Comparison of ENCODE assay signal across 19 cellular contexts in genomic region chr22:38465673-38466490, GRCh38. TPM values are rescaled to one million over a fixed set of nuclear protein-coding genes. Genes with fewer than 3 reads are reported as not detected.
A peak's percentile ranks its signal among the peaks of the same experiment; 100 is the strongest.
DNase-seq lines count a peak whose midpoint lies in the region; ATAC-seq, FAIRE-seq and TF ChIP-seq lines count a peak whose summit lies in the region.
"Had no signal": no experiment of that assay in that cellular context is flagged by ENCODE, and none has a peak within 500 bp of the region (broad histone marks: within the 10 kb centered on the region; RNA-seq: fewer than 3 reads in every experiment).

No MANE protein-coding gene starts in this region.

- H3K79me2 ChIP-seq in PC-9 (ENCODE audit: low read depth) = no peaks in the 10 kb centered on the region

- intact Hi-C loops in PC-9 (cut with micrococcal nuclease; ENCODE audit: unreplicated experiment) = no loop called here

- no peaks in the 10 kb centered on the region for H3K36me3 ChIP-seq in bronchial epithelial cell (ENCODE audit: control insufficient read depth, insufficient read depth, low read length)
- no peaks in the 10 kb centered on the region for H3K36me3 ChIP-seq in PC-9 (ENCODE audit: low read depth)
- H3K36me3 ChIP-seq: ovary, Peyer's patch, sigmoid colon had no signal

- H3K4me3 Mint-ChIP-seq in neural crest cell (peak overlapping the region; percentile 84), nephron progenitor cell (no peak overlapping the region)

- POLR2A ChIA-PET in PC-9 (lab: Charles Lee; ENCODE audit: unreplicated experiment) = no interaction called here

- no peak overlapping the region for H3K4me3 ChIP-seq in bronchial epithelial cell (ENCODE audit: low read depth, low read length)
- no peak overlapping the region for H3K4me3 ChIP-seq in PC-9
- H3K4me3 ChIP-seq: GM12878, ovary, Peyer's patch, sigmoid colon had no signal

- no peaks in the 10 kb centered on the region for H4K20me1 ChIP-seq in PC-9 (ENCODE audit: insufficient read depth)

- ATAC-seq in GM18907 (IDR thresholded peaks at IDR 0.05; ENCODE audit: unreplicated experiment) = no peak
- ATAC-seq: GM12878, left lobe of liver had no signal

- CTCF ChIA-PET in PC-9 (lab: Charles Lee) = no interaction called here

- H3K9me3 Mint-ChIP-seq in neural crest cell (no peaks in the 10 kb centered on the region), nephron progenitor cell (no peaks in the 10 kb centered on the region)
- H3K9me3 Mint-ChIP-seq: activated T-helper 2 cell treated with anti-CD3 and anti-CD28 coated beads, Interferon-gamma antibody, Interleukin-2, Interleukin-4, amounts not matched to agents 10 μg/mL and 5 μg/mL and 100 μg/mL, durations not matched to agents 14 hours and 24 hours and 36 hours had no signal

- H3F3A ChIP-seq in PC-9 (ENCODE audit: insufficient read depth, low read depth) = peaks cover 22% of the 10 kb centered on the region; the same call in 1 of the 2 replicates

- H2AFZ ChIP-seq in PC-9 = no peak overlapping the region

- DNase-seq in COLO668 (lab: John Stamatoyannopoulos, UW; ENCODE audit: unreplicated experiment) = peak; percentile 22
- DNase-seq in GM20000 (ENCODE audit: low spot score) = peak; percentile 16
- no peak for DNase-seq in bronchial epithelial cell (ENCODE audit: low read depth)
- no peak for DNase-seq in neural crest cell (ENCODE audit: low read depth, low spot score)
- DNase-seq in nephron progenitor cell = no peak
- DNase-seq in PC-9 = no peak
- DNase-seq: activated CD4-positive, alpha-beta T cell treated with anti-CD3 and anti-CD28 coated beads for 1 hour; GDM1; NCI-H1930; sigmoid colon had no signal

- H3K27ac Mint-ChIP-seq in neural crest cell (ENCODE audit: unreplicated experiment) (no peak overlapping the region), nephron progenitor cell (no peak overlapping the region)
- H3K27ac Mint-ChIP-seq: activated T-helper 2 cell treated with anti-CD3 and anti-CD28 coated beads, Interferon-gamma antibody, Interleukin-2, Interleukin-4, amounts not matched to agents 10 μg/mL and 5 μg/mL and 100 μg/mL, durations not matched to agents 14 hours and 24 hours and 36 hours had no signal

- TF ChIP-seq CTCF in GM20000 (IDR thresholded peaks at IDR 0.05; ENCODE audit: extremely low read depth, missing control alignments) (no peak), bronchial epithelial cell (IDR thresholded peaks at IDR 0.05; ENCODE audit: insufficient read depth, low read length, severe bottlenecking) (no peak), neural crest cell (conservative IDR thresholded peaks at IDR 0.05) (no peak), nephron progenitor cell (IDR thresholded peaks at IDR 0.05) (no peak), PC-9 (conservative IDR thresholded peaks at IDR 0.05) (no peak)

- no peaks in the 10 kb centered on the region for H3K9me3 ChIP-seq in PC-9 (ENCODE audit: insufficient read depth, low read depth)
- H3K9me3 ChIP-seq: ovary, Peyer's patch, sigmoid colon had no signal

- no TSS peak for BruUV-seq in PC-9 (replicated peaks; lab: Mats Ljungman, UMichigan)

- H3K36me3 Mint-ChIP-seq in neural crest cell (ENCODE audit: low read depth) (no peaks in the 10 kb centered on the region), nephron progenitor cell (ENCODE audit: low read depth) (no peaks in the 10 kb centered on the region)

- peaks cover 19% of the 10 kb centered on the region for H3K4me1 ChIP-seq in PC-9 (replicated peaks; ENCODE audit: insufficient read depth)

- H3K4me1 Mint-ChIP-seq in neural crest cell = peaks cover 42% of the 10 kb centered on the region
- H3K4me1 Mint-ChIP-seq in nephron progenitor cell = peaks cover 52% of the 10 kb centered on the region

- no peak overlapping the region for H3K4me2 ChIP-seq in PC-9

- no peaks in the 10 kb centered on the region for H3K9me2 ChIP-seq in PC-9 (ENCODE audit: insufficient read depth)

- H3K27me3 Mint-ChIP-seq in neural crest cell (ENCODE audit: low read depth) (peaks cover 16% of the 10 kb centered on the region), nephron progenitor cell (ENCODE audit: low read depth, poor library complexity) (peaks cover 15% of the 10 kb centered on the region)

- H3K27ac ChIP-seq in PC-9 = no peak overlapping the region
- H3K27ac ChIP-seq: ovary, Peyer's patch, sigmoid colon had no signal

- FAIRE-seq in bronchial epithelial cell (lab: Jason Lieb, UNC) = peak; percentile 58
- FAIRE-seq: GM12878 had no signal

- peaks cover 4% of the 10 kb centered on the region for H3K27me3 ChIP-seq in bronchial epithelial cell (ENCODE audit: control insufficient read depth, insufficient read depth, low read length)
- peaks cover 7% of the 10 kb centered on the region; the same call in 1 of the 2 replicates for H3K27me3 ChIP-seq in PC-9 (ENCODE audit: insufficient read depth, low read depth)
- H3K27me3 ChIP-seq: ovary, Peyer's patch had no signal

RNA-seq across cellular contexts. Expression of gene KDELR3, which starts 2.0 kb away (rescaled TPM):
- total RNA-seq in bronchial epithelial cell (1.8 and 7.1 TPM in 2 replicates), neural crest cell (5.1 and 5.3 TPM in 2 replicates), PC-9 (2021) (15.5 and 18.9 TPM in 2 replicates)

RNA-seq across cellular contexts. Expression of gene KCNJ4, which starts 10.9 kb away (rescaled TPM):
- total RNA-seq in bronchial epithelial cell = not detected in 2 replicates
- total RNA-seq in neural crest cell = 4.0 and 4.4 TPM in 2 replicates
- 0.18 and 0.22 TPM in 2 replicates for total RNA-seq in PC-9 (2021)
- total RNA-seq: activated T-helper 2 cell treated with anti-CD3 and anti-CD28 coated beads, Interferon-gamma antibody, Interleukin-2, Interleukin-4, amounts not matched to agents 10 μg/mL and 5 μg/mL and 100 μg/mL, durations not matched to agents 14 hours and 24 hours and 36 hours; dermis microvascular lymphatic vessel endothelial cell; GM12878; left lobe of liver; MCF 10A; Peyer's patch; sigmoid colon; urinary bladder had no signal

RNA-seq across cellular contexts. Expression of gene DDX17, which starts 40.2 kb away (rescaled TPM):
- total RNA-seq in bronchial epithelial cell (498 and 521 TPM in 2 replicates), neural crest cell (485 and 500 TPM in 2 replicates), PC-9 (2021) (511 and 648 TPM in 2 replicates)

Comparison
In these comparisons a context has a peak if more than half of its experiments do, and no peak if none do; other contexts are left out.
1. DNase-seq: peak in COLO668 (single experiment) and GM20000 (single experiment); none in bronchial epithelial cell (single experiment), neural crest cell (single experiment), nephron progenitor cell (single experiment) and PC-9 (0 of 2).